In genomic region chr10:79146611-79147130, GRCh38 we compare ENCODE assay signal across 8 cellular contexts.
A peak's percentile ranks its signal among the peaks of the same experiment; 100 is the strongest.
DNase-seq lines count a peak whose midpoint lies in the region; ATAC-seq, FAIRE-seq and TF ChIP-seq lines count a peak whose summit lies in the region.

No MANE protein-coding gene starts in this region.

- H3K4me3 Mint-ChIP-seq in T-cell: peak overlapping the region in 2 of 3 donors; percentile 13 to 68

- H3K18ac ChIP-seq in trophoblast cell (ENCODE audit: low read length): peak overlapping the region; percentile 18

- H3K36me3 ChIP-seq in BJ (ENCODE audit: control insufficient read depth, insufficient read depth, low read length) (peaks cover 17% of the 10 kb centered on the region), trophoblast cell (ENCODE audit: control insufficient read depth in 1 of 2, insufficient read depth in 2 of 2, low read length in 2 of 2) (peaks cover 66 to 73% of the 10 kb centered on the region in 2 experiments)

- H4K12ac ChIP-seq in trophoblast cell (ENCODE audit: low read depth, low read length): no peak overlapping the region

- FAIRE-seq in frontal cortex (lab: Jason Lieb, UNC): no peak

- no peak overlapping the region for H4K91ac ChIP-seq in trophoblast cell (ENCODE audit: low read depth, low read length)

- H2BK12ac ChIP-seq in trophoblast cell (ENCODE audit: low read length): no peak overlapping the region

- no peak overlapping the region for H3K4me2 ChIP-seq in trophoblast cell (ENCODE audit: low read length)

- H3K9me3 ChIP-seq in trophoblast cell (ENCODE audit: insufficient read depth, low read depth, low read length): peaks cover 8% of the 10 kb centered on the region

- no peak for DNase-seq in BJ (ENCODE audit: low read depth)
- peak in 14 of 34 experiments; percentile 5 to 38 (median 14) for DNase-seq in T-cell
- peak; percentile 59 to 63 for DNase-seq in frontal cortex (ENCODE audit: low spot score in 2 of 2)
- peak in 1 of 2 donors; percentile 38 for DNase-seq in trophoblast cell
- DNase-seq in NCI-H1930 (lab: John Stamatoyannopoulos, UW): no peak
- no peak for DNase-seq in NCI-H2107 treated with DMSO at 0.1 percent for 48 hours (lab: John Stamatoyannopoulos, UW; ENCODE audit: unreplicated experiment)

- no peak overlapping the region for H2BK120ac ChIP-seq in trophoblast cell (ENCODE audit: insufficient read depth, low read length, poor library complexity)

- peaks cover 24 to 29% of the 10 kb centered on the region in 2 experiments for H3K4me1 ChIP-seq in trophoblast cell (ENCODE audit: control insufficient read depth in 1 of 2, insufficient read depth in 2 of 2, low read length in 2 of 2)

- peak; percentile 16; the same call in 1 of the 2 replicates for TF ChIP-seq CTCF in BJ (IDR thresholded peaks at IDR 0.05; ENCODE audit: insufficient read depth, low read depth, low read length)

- no peak overlapping the region for H3K4ac ChIP-seq in trophoblast cell (ENCODE audit: low read depth, low read length)

- H3K9me3 Mint-ChIP-seq in T-cell: no peaks in the 10 kb centered on the region

- ATAC-seq in T-cell (replicated peaks in 1 of 4) (peak; percentile 40 to 76 (median 56)), HG03159 (IDR thresholded peaks at IDR 0.05; ENCODE audit: unreplicated experiment) (no peak), HG02678 (IDR thresholded peaks at IDR 0.05; ENCODE audit: unreplicated experiment) (no peak)

- no peak overlapping the region for H3K4me3 ChIP-seq in BJ (ENCODE audit: low read depth, low read length)
- no peak overlapping the region for H3K4me3 ChIP-seq in trophoblast cell (ENCODE audit: low read depth, low read length)

- H2AK5ac ChIP-seq in trophoblast cell (ENCODE audit: low read length): no peak overlapping the region

- H3K27ac ChIP-seq in trophoblast cell (ENCODE audit: low read depth, low read length): no peak overlapping the region

- peaks cover 4% of the 10 kb centered on the region for H3K79me1 ChIP-seq in trophoblast cell (ENCODE audit: low read length)

- H4K8ac ChIP-seq in trophoblast cell (ENCODE audit: low read depth, low read length): no peak overlapping the region

- no CpG with 5 or more reads among the region's 13 CpGs for WGBS in trophoblast cell (ENCODE audit: extremely low coverage, insufficient coverage, insufficient read length)

- POLR2A ChIA-PET in BJ (lab: Charles Lee): no interaction called here
- POLR2A ChIA-PET in T-cell (lab: Charles Lee): interaction anchor here in 1 of 2 donors (0.6 kb wide), 1 partner anchor 69 kb away, joined by 7 read pairs; no protein-coding TSS in a partner anchor

- H3K14ac ChIP-seq in trophoblast cell (ENCODE audit: low read length): no peak overlapping the region

- H3K79me2 ChIP-seq in trophoblast cell (ENCODE audit: control insufficient read depth, insufficient read depth, low read length, poor library complexity): peaks cover 2% of the 10 kb centered on the region

- H3K27me3 Mint-ChIP-seq in T-cell: no peaks in the 10 kb centered on the region

- peaks cover 12% of the 10 kb centered on the region for H3K36me3 Mint-ChIP-seq in T-cell

- H2AFZ ChIP-seq in trophoblast cell (ENCODE audit: insufficient read depth, low read length, poor library complexity): no peak overlapping the region

- peak overlapping the region; percentile 87 to 89 for H3K27ac Mint-ChIP-seq in T-cell

- peaks cover 65 to 92% (median 86%) of the 10 kb centered on the region in 3 donors for H3K4me1 Mint-ChIP-seq in T-cell

- no peaks in the 10 kb centered on the region for H3K27me3 ChIP-seq in BJ (ENCODE audit: control insufficient read depth, insufficient read depth, low read length)
- H3K27me3 ChIP-seq in trophoblast cell (ENCODE audit: insufficient read depth, low read length): no peaks in the 10 kb centered on the region

- no peak overlapping the region for H3K23ac ChIP-seq in trophoblast cell (ENCODE audit: low read length)

- CTCF ChIA-PET in BJ (lab: Yijun Ruan, JAX): interaction anchor here (0.7 to 1.5 kb wide), 2 partner anchors 11 to 50 kb away, joined by 3 to 5 read pairs; no protein-coding TSS in a partner anchor
- CTCF ChIA-PET in T-cell (lab: Charles Lee): interaction anchor here (0.6 to 0.7 kb wide), 2 partner anchors 49 to 65 kb away, joined by 3 to 4 read pairs; no protein-coding TSS in a partner anchor

- no peak overlapping the region for H3K9ac ChIP-seq in trophoblast cell (ENCODE audit: low read length)

- H2BK5ac ChIP-seq in trophoblast cell (ENCODE audit: low read depth, low read length, poor library complexity): no peak overlapping the region

Comparison
In these comparisons a context has a peak if more than half of its experiments do, and no peak if none do; other contexts are left out.
1. DNase-seq: peak in frontal cortex (2 of 2); none in BJ (single experiment), NCI-H1930 (0 of 2) and NCI-H2107 treated with DMSO at 0.1 percent for 48 hours (single experiment).
2. ATAC-seq: peak in T-cell (4 of 4); none in HG03159 (single experiment) and HG02678 (single experiment).